25 cellular contexts compared by ENCODE assay signal in the genomic region with DNA sequence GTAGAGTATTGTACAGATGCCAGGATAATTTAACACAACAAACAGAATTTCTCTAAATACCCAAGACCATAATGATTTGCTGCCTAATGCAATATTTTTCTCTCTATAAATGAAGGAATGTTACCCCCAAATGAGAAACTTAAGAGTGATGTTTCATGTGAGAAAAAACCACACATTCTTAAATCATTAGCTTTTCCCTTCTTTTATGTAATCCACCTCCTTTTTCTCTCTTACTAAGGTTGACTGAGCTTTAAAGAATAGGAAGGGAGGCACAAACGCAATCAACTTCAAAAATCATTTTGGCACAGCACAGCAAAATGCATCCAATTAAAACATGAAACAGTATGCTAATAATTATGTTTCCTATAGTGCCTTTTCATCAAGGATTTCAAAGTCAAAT.
DNase-seq lines count a peak whose midpoint lies in the region; ATAC-seq and FAIRE-seq lines count a peak whose summit lies in the region.
"Had no signal": no experiment of that assay in that cellular context is flagged by ENCODE, and none has a peak within 500 bp of the region (broad histone marks: within the 10 kb centered on the region; RNA-seq: fewer than 3 reads in every experiment).

No MANE protein-coding gene starts in this region.

- H3K27me3 Mint-ChIP-seq in stimulated activated naive CD8-positive, alpha-beta T cell treated with anti-CD3 and anti-CD28 coated beads, Interleukin-15, amount 100 ng/mL, for 72 hours = no peaks in the 10 kb centered on the region
- H3K27me3 Mint-ChIP-seq: activated CD4-positive, alpha-beta memory T cell treated with anti-CD3 and anti-CD28 coated beads for 36 hours; B cell; effector memory CD8-positive, alpha-beta T cell; naive thymus-derived CD4-positive, alpha-beta T cell had no signal

- H3K27ac Mint-ChIP-seq in stimulated activated naive CD8-positive, alpha-beta T cell treated with anti-CD3 and anti-CD28 coated beads, Interleukin-15, amount 100 ng/mL, for 72 hours = no peak overlapping the region
- H3K27ac Mint-ChIP-seq: activated CD4-positive, alpha-beta memory T cell treated with anti-CD3 and anti-CD28 coated beads for 36 hours; activated naive CD4-positive, alpha-beta T cell treated with anti-CD3 and anti-CD28 coated beads for 36 hours; activated T-helper 1 cell treated with anti-CD3 and anti-CD28 coated beads, Interleukin-12 subunit alpha, Interleukin-12 subunit beta, Interleukin-2, Interleukin-4 antibody, amounts not matched to agents 30 ng/mL and 10 ng/mL and 1 ng/mL, durations not matched to agents 14 hours and 24 hours and 36 hours; B cell; effector memory CD8-positive, alpha-beta T cell; mesothelial cell of epicardium; naive thymus-derived CD4-positive, alpha-beta T cell had no signal

- H3K9me3 Mint-ChIP-seq in stimulated activated naive CD8-positive, alpha-beta T cell treated with anti-CD3 and anti-CD28 coated beads, Interleukin-15, amount 100 ng/mL, for 72 hours = peaks cover 4 to 10% of the 10 kb centered on the region in 2 donors
- H3K9me3 Mint-ChIP-seq: mesothelial cell of epicardium had no signal

- no peak overlapping the region for H3K4me3 Mint-ChIP-seq in stimulated activated naive CD8-positive, alpha-beta T cell treated with anti-CD3 and anti-CD28 coated beads, Interleukin-15, amount 100 ng/mL, for 72 hours
- H3K4me3 Mint-ChIP-seq: activated CD4-positive, alpha-beta memory T cell treated with anti-CD3 and anti-CD28 coated beads for 36 hours; activated naive CD4-positive, alpha-beta T cell treated with anti-CD3 and anti-CD28 coated beads for 36 hours; activated T-helper 1 cell treated with anti-CD3 and anti-CD28 coated beads, Interleukin-12 subunit alpha, Interleukin-12 subunit beta, Interleukin-2, Interleukin-4 antibody, amounts not matched to agents 30 ng/mL and 10 ng/mL and 1 ng/mL, durations not matched to agents 14 hours and 24 hours and 36 hours; B cell; effector memory CD8-positive, alpha-beta T cell; mesothelial cell of epicardium; naive thymus-derived CD4-positive, alpha-beta T cell had no signal

- no peaks in the 10 kb centered on the region for H3K4me1 Mint-ChIP-seq in stimulated activated naive CD8-positive, alpha-beta T cell treated with anti-CD3 and anti-CD28 coated beads, Interleukin-15, amount 100 ng/mL, for 72 hours
- H3K4me1 Mint-ChIP-seq: B cell had no signal

- peak; percentile 24 for DNase-seq in ELR (ENCODE audit: low read depth)
- DNase-seq in RCC 7860 (ENCODE audit: low spot score) = no peak
- DNase-seq in iris pigment epithelial cell (ENCODE audit: low read depth) = peak; percentile 25
- no peak for DNase-seq in NCI-H187 treated with DMSO at 0.1 percent for 48 hours (lab: John Stamatoyannopoulos, UW)
- DNase-seq in stimulated activated naive CD8-positive, alpha-beta T cell treated with anti-CD3 and anti-CD28 coated beads, Interleukin-15, amount 100 ng/mL, for 72 hours = no peak
- DNase-seq in ecto neural progenitor cell (ENCODE audit: low spot score) = no peak
- DNase-seq in HuH-7 (ENCODE audit: low spot score) = no peak
- DNase-seq: activated CD4-positive, alpha-beta memory T cell treated with anti-CD3 and anti-CD28 coated beads for 36 hours; activated CD8-positive, alpha-beta memory T cell treated with anti-CD3 and anti-CD28 coated beads, Interleukin-2, amount 50 U/mL, for 4 hours; activated naive CD4-positive, alpha-beta T cell treated with anti-CD3 and anti-CD28 coated beads for 36 hours; adrenal gland; effector memory CD8-positive, alpha-beta T cell; gastrocnemius medialis; hippocampal formation; left ventricle myocardium inferior; naive thymus-derived CD4-positive, alpha-beta T cell; NCI-H146; T-helper 1 cell; transverse colon had no signal

- ATAC-seq in stimulated activated naive CD8-positive, alpha-beta T cell treated with anti-CD3 and anti-CD28 coated beads, Interleukin-15, amount 100 ng/mL, for 72 hours = no peak
- ATAC-seq: activated CD4-positive, CD25-positive, alpha-beta regulatory T cell treated with anti-CD3 and anti-CD28 coated beads, Interleukin-2, amount 50 U/mL, for 24 hours; effector memory CD8-positive, alpha-beta T cell; esophagus mucosa; gastrocnemius medialis; naive thymus-derived CD4-positive, alpha-beta T cell had no signal

- FAIRE-seq in RCC 7860 (lab: Jason Lieb, UNC) = peak; percentile 15
- FAIRE-seq: GM12891 had no signal

Comparison
In these comparisons a context has a peak if more than half of its experiments do, and no peak if none do; other contexts are left out.
1. DNase-seq: peak in ELR (single experiment) and iris pigment epithelial cell (single experiment); none in RCC 7860 (single experiment), NCI-H187 treated with DMSO at 0.1 percent for 48 hours (single experiment), stimulated activated naive CD8-positive, alpha-beta T cell treated with anti-CD3 and anti-CD28 coated beads, Interleukin-15, amount 100 ng/mL, for 72 hours (0 of 2), ecto neural progenitor cell (single experiment) and HuH-7 (single experiment).